Comparison of ENCODE assay signal across 12 cellular contexts in the genomic region with DNA sequence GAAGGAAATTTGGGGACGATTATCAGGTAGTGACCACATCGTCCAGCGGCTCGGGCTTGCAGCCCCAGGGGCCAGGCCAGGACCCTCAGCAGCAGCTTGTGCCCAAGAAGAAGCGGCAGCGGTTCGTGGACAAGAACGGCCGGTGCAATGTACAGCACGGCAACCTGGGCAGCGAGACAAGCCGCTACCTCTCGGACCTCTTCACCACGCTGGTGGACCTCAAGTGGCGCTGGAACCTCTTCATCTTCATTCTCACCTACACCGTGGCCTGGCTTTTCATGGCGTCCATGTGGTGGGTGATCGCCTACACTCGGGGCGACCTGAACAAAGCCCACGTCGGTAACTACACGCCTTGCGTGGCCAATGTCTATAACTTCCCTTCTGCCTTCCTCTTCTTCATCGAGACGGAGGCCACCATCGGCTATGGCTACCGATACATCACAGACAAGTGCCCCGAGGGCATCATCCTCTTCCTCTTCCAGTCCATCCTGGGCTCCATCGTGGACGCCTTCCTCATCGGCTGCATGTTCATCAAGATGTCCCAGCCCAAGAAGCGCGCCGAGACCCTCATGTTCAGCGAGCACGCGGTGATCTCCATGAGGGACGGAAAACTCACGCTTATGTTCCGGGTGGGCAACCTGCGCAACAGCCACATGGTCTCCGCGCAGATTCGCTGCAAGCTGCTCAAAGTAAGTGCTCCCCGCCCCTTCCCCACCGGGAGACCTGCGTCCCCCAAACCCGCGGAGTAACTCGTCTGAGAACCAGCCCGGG. TPM values are rescaled to one million over a fixed set of nuclear protein-coding genes. Genes with fewer than 3 reads are reported as not detected.
DNase-seq lines count a peak whose midpoint lies in the region; TF ChIP-seq lines count a peak whose summit lies in the region.
"Had no signal": no experiment of that assay in that cellular context is flagged by ENCODE, and none has a peak within 500 bp of the region (broad histone marks: within the 10 kb centered on the region; RNA-seq: fewer than 3 reads in every experiment).

No MANE protein-coding gene starts in this region.

- H3K4me3 ChIP-seq in dorsolateral prefrontal cortex (peak overlapping the region; percentile 45 to 81 (median 66)), mesodermal cell (ENCODE audit: extremely low read depth, insufficient read depth, low read length, poor library complexity, severe bottlenecking) (peak overlapping the region; percentile 14), testis (peak overlapping the region; percentile 36 to 60), HAP-1 (no peak overlapping the region), SJCRH30 (no peak overlapping the region)

- in situ Hi-C loops in HAP-1 (cut with MboI; ENCODE audit: low sequenced_read_pairs), result no loop called here

- H3K36me3 ChIP-seq in mesodermal cell (ENCODE audit: control insufficient read depth, insufficient read depth, low read length), result no peaks in the 10 kb centered on the region
- no peaks in the 10 kb centered on the region for H3K36me3 ChIP-seq in testis (ENCODE audit: low read depth, missing control alignments)
- H3K36me3 ChIP-seq in HAP-1 (replicated peaks), result no peaks in the 10 kb centered on the region
- no peaks in the 10 kb centered on the region for H3K36me3 ChIP-seq in SJCRH30

- intact Hi-C loops in dorsolateral prefrontal cortex (cut with DNase I) (no loop called here), testis (cut with DNase I; ENCODE audit: low total_unique reads) (no loop called here)

- H3K9me3 ChIP-seq in mesodermal cell (ENCODE audit: control insufficient read depth, low read length) (no peaks in the 10 kb centered on the region), testis (no peaks in the 10 kb centered on the region), HAP-1 (no peaks in the 10 kb centered on the region), SJCRH30 (replicated peaks) (no peaks in the 10 kb centered on the region)

- peaks cover 0 to 14% (median 0%) of the 10 kb centered on the region in 45 donors for H3K27me3 ChIP-seq in dorsolateral prefrontal cortex
- no peaks in the 10 kb centered on the region for H3K27me3 ChIP-seq in testis
- no peaks in the 10 kb centered on the region for H3K27me3 ChIP-seq in HAP-1 (ENCODE audit: low read depth)
- H3K27me3 ChIP-seq in SJCRH30, result no peaks in the 10 kb centered on the region

- WGBS in mesodermal cell (ENCODE audit: insufficient coverage in 2 of 2), 2 experiments, result 56 to 57% methylated on average over 44 to 45 of the region's 52 CpGs
- WGBS in testis, 2 donors, result 10 to 12% methylated on average over 36 to 44 of the region's 52 CpGs

- TF ChIP-seq POLR2A in testis (IDR thresholded peaks at IDR 0.05), result no peak

- peaks cover 5% of the 10 kb centered on the region for H3K4me1 ChIP-seq in mesodermal cell (ENCODE audit: control insufficient read depth, insufficient read depth, low read length, poor library complexity, severe bottlenecking)
- peaks cover 4% of the 10 kb centered on the region for H3K4me1 ChIP-seq in testis
- no peaks in the 10 kb centered on the region for H3K4me1 ChIP-seq in HAP-1
- no peaks in the 10 kb centered on the region for H3K4me1 ChIP-seq in SJCRH30

- peak; percentile 1 for DNase-seq in NCI-H510A treated with DMSO at 0.1 percent for 48 hours (lab: John Stamatoyannopoulos, UW)
- no peak for DNase-seq in NCI-H510A (lab: John Stamatoyannopoulos, UW)
- DNase-seq in dorsolateral prefrontal cortex, result peak in 4 of 10 donors; percentile 19 to 53 (median 34)
- DNase-seq in testis, result peak; percentile 15
- no peak for DNase-seq in HAP-1 (ENCODE audit: low spot score in 2 of 2)
- DNase-seq in SJCRH30, result no peak
- no peak for DNase-seq in activated CD4-positive, alpha-beta T cell treated with anti-CD3 and anti-CD28 coated beads for 1 hour
- DNase-seq: 8988T, NCI-H187 had no signal

- TF ChIP-seq CTCF in dorsolateral prefrontal cortex (IDR thresholded peaks at IDR 0.05 in 54 of 56, conservative IDR thresholded peaks at IDR 0.05 in 2 of 56; ENCODE audit: low read depth in 1 of 56, partially characterized antibody in 56 of 56), result no peak
- no peak for TF ChIP-seq CTCF in testis (IDR thresholded peaks at IDR 0.05)

- H3K27ac ChIP-seq in dorsolateral prefrontal cortex, result peak overlapping the region in 48 of 59 donors; percentile 7 to 96 (median 87)
- no peak overlapping the region for H3K27ac ChIP-seq in mesodermal cell (ENCODE audit: low read depth, low read length, severe bottlenecking)
- no peak overlapping the region for H3K27ac ChIP-seq in testis
- no peak overlapping the region for H3K27ac ChIP-seq in SJCRH30

RNA-seq across cellular contexts. Expression of gene KCNJ3, which starts 0.5 kb away (rescaled TPM):
- total RNA-seq in dorsolateral prefrontal cortex (10 to 100 TPM; 15.7 to 78.4 (median 50.4) TPM), testis (1 to 10 TPM in 1 of 2 donors, under 1 TPM in 1; 0.71 to 1.7 TPM)
- 0.52 TPM for polyA plus RNA-seq in mesodermal cell (2013, experiment 1 of 2)
- polyA plus RNA-seq in mesodermal cell (2013, experiment 2 of 2), result 2.2 TPM
- polyA plus RNA-seq in testis (ENCODE audit: insufficient read depth, low read depth, low replicate concordance), result 0.30 TPM
- total RNA-seq in SJCRH30 (2014; rRNA removed; shearing (Covaris generic)), result not detected in 2 replicates
- total RNA-seq: activated T-helper 2 cell treated with anti-CD3 and anti-CD28 coated beads, Interferon-gamma antibody, Interleukin-2, Interleukin-4, amounts not matched to agents 10 μg/mL and 5 μg/mL and 100 μg/mL, durations not matched to agents 14 hours and 24 hours and 36 hours; esophagus mucosa had no signal

Comparison
In these comparisons a context has a peak if more than half of its experiments do, and no peak if none do; other contexts are left out.
1. DNase-seq: peak in NCI-H510A treated with DMSO at 0.1 percent for 48 hours (single experiment) and testis (single experiment); none in NCI-H510A (single experiment), HAP-1 (0 of 2), SJCRH30 (0 of 2) and activated CD4-positive, alpha-beta T cell treated with anti-CD3 and anti-CD28 coated beads for 1 hour (single experiment).
2. H3K27ac ChIP-seq: peak in dorsolateral prefrontal cortex (48 of 59); none in mesodermal cell (single experiment), testis (0 of 2) and SJCRH30 (single experiment).
3. H3K4me3 ChIP-seq: peak in dorsolateral prefrontal cortex (59 of 59), mesodermal cell (single experiment) and testis (2 of 2); none in HAP-1 (single experiment) and SJCRH30 (single experiment).
4. RNA of gene KCNJ3, which starts 0.5 kb away (total RNA-seq): 15.7 to 78.4 TPM in dorsolateral prefrontal cortex; 0.71 to 1.7 TPM in testis and not detected in SJCRH30; every median in the first group is over 4 times any median in the second.